ENCODE assay signal across 21 cellular contexts in the genomic region with DNA sequence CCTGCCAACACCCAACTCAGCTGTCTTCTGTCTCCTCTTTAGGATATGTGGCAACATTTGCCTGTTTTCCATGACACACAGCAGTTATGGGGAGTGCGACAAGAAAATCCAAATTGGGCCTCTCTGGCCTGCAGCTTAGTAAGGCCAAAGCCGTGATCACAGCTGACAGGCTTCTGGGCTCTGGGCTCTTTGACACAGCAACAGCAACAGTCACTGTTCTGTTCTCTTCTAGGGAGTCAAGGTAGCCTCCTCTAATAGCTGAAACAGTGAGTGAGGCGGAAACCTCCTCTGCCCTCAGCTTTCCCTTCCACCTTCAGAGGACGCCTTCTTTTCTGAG. TPM values are rescaled to one million over a fixed set of nuclear protein-coding genes. Genes with fewer than 3 reads are reported as not detected.
"Had no signal": no experiment of that assay in that cellular context is flagged by ENCODE, and none has a peak within 500 bp of the region (broad histone marks: within the 10 kb centered on the region; RNA-seq: fewer than 3 reads in every experiment).

No MANE protein-coding gene starts in this region.

- H3K27ac ChIP-seq: adrenal gland, colonic mucosa, foreskin keratinocyte, parathyroid adenoma, thoracic aorta, VCaP had no signal

- H3K27ac Mint-ChIP-seq: activated CD4-positive, alpha-beta memory T cell treated with anti-CD3 and anti-CD28 coated beads, Interleukin-2, amount 10 ng/mL, durations not matched to agents 7 days and 5 days; activated T-cell treated with anti-CD3 and anti-CD28 coated beads, Interleukin-2, amount 50 U/mL, for 24 hours; naive thymus-derived CD4-positive, alpha-beta T cell; stimulated activated naive CD8-positive, alpha-beta T cell treated with anti-CD3 and anti-CD28 coated beads, Interleukin-15, Interleukin-2, amounts not matched to agents 100 ng/mL and 50 ng/mL, for 24 hours had no signal

- H3K4me3 ChIP-seq: adrenal gland, colonic mucosa, esophagus squamous epithelium, mucosa of descending colon, thoracic aorta had no signal

- H3K9me3 Mint-ChIP-seq: activated CD4-positive, alpha-beta memory T cell treated with anti-CD3 and anti-CD28 coated beads, Interleukin-2, amount 10 ng/mL, durations not matched to agents 7 days and 5 days; activated T-cell treated with anti-CD3 and anti-CD28 coated beads, Interleukin-2, amount 50 U/mL, for 24 hours; naive thymus-derived CD4-positive, alpha-beta T cell; stimulated activated naive CD8-positive, alpha-beta T cell treated with anti-CD3 and anti-CD28 coated beads, Interleukin-15, Interleukin-2, amounts not matched to agents 100 ng/mL and 50 ng/mL, for 24 hours had no signal

- H3K36me3 ChIP-seq: adrenal gland, colonic mucosa, esophagus squamous epithelium, thoracic aorta had no signal

- H3K9me3 ChIP-seq: adrenal gland, colonic mucosa, esophagus squamous epithelium, mucosa of descending colon, thoracic aorta had no signal

- DNase-seq: activated CD4-positive, alpha-beta memory T cell treated with anti-CD3 and anti-CD28 coated beads, Interleukin-2, amount 10 ng/mL, durations not matched to agents 7 days and 5 days; activated naive CD4-positive, alpha-beta T cell treated with anti-CD3 and anti-CD28 coated beads, Interleukin-2, amount 50 U/mL, for 16 hours; activated T-cell treated with anti-CD3 and anti-CD28 coated beads, Interleukin-2, amount 50 U/mL, for 24 hours; adrenal gland; central memory CD4-positive, alpha-beta T cell; colonic mucosa; effector CD4-positive, alpha-beta T cell; esophagus squamous epithelium; head of caudate nucleus; mucosa of descending colon; naive thymus-derived CD4-positive, alpha-beta T cell; retina; small intestine; stimulated activated CD4-positive, alpha-beta T cell treated with anti-CD3 and anti-CD28 coated beads, Interleukin-4, amount 100 ng/mL, for 4 hours; stimulated activated CD8-positive, alpha-beta memory T cell treated with anti-CD3 and anti-CD28 coated beads, Interleukin-4, amount 100 ng/mL, for 48 hours had no signal

- H3K4me1 Mint-ChIP-seq: activated CD4-positive, alpha-beta memory T cell treated with anti-CD3 and anti-CD28 coated beads, Interleukin-2, amount 10 ng/mL, durations not matched to agents 7 days and 5 days; naive thymus-derived CD4-positive, alpha-beta T cell had no signal

- H3K4me1 ChIP-seq: adrenal gland, colonic mucosa, esophagus squamous epithelium, parathyroid adenoma had no signal

- H3K4me3 Mint-ChIP-seq: activated CD4-positive, alpha-beta memory T cell treated with anti-CD3 and anti-CD28 coated beads, Interleukin-2, amount 10 ng/mL, durations not matched to agents 7 days and 5 days; activated T-cell treated with anti-CD3 and anti-CD28 coated beads, Interleukin-2, amount 50 U/mL, for 24 hours; naive thymus-derived CD4-positive, alpha-beta T cell; stimulated activated naive CD8-positive, alpha-beta T cell treated with anti-CD3 and anti-CD28 coated beads, Interleukin-15, Interleukin-2, amounts not matched to agents 100 ng/mL and 50 ng/mL, for 24 hours had no signal

- H3K27me3 Mint-ChIP-seq: activated T-cell treated with anti-CD3 and anti-CD28 coated beads, Interleukin-2, amount 50 U/mL, for 24 hours; stimulated activated naive CD8-positive, alpha-beta T cell treated with anti-CD3 and anti-CD28 coated beads, Interleukin-15, Interleukin-2, amounts not matched to agents 100 ng/mL and 50 ng/mL, for 24 hours had no signal

- H3K27me3 ChIP-seq: adrenal gland, colonic mucosa, esophagus squamous epithelium, foreskin keratinocyte had no signal

- ATAC-seq: naive thymus-derived CD4-positive, alpha-beta T cell had no signal

- H2AFZ ChIP-seq: parathyroid adenoma had no signal

- H3K36me3 Mint-ChIP-seq: naive thymus-derived CD4-positive, alpha-beta T cell had no signal

- H3K9ac ChIP-seq: parathyroid adenoma had no signal

- H3K79me2 ChIP-seq: parathyroid adenoma had no signal

RNA-seq across cellular contexts. Expression of gene CLCA1, which starts 19.0 kb away (rescaled TPM):
- total RNA-seq: activated CD4-positive, alpha-beta memory T cell treated with anti-CD3 and anti-CD28 coated beads, Interleukin-2, amount 10 ng/mL, durations not matched to agents 7 days and 5 days; esophagus squamous epithelium; foreskin keratinocyte; naive thymus-derived CD4-positive, alpha-beta T cell; T-helper 1 cell treated with Interleukin-12 subunit alpha and Interleukin-12 subunit beta and Interleukin-4 antibody, amounts not matched to agents 30 ng/mL and 1 ng/mL, for 36 hours; thoracic aorta had no signal
- polyA plus RNA-seq: foreskin keratinocyte; naive thymus-derived CD4-positive, alpha-beta T cell had no signal

RNA-seq across cellular contexts. Expression of gene CLCA4, which starts 59.1 kb away (rescaled TPM):
- total RNA-seq: activated CD4-positive, alpha-beta memory T cell treated with anti-CD3 and anti-CD28 coated beads, Interleukin-2, amount 10 ng/mL, durations not matched to agents 7 days and 5 days; foreskin keratinocyte; naive thymus-derived CD4-positive, alpha-beta T cell; T-helper 1 cell treated with Interleukin-12 subunit alpha and Interleukin-12 subunit beta and Interleukin-4 antibody, amounts not matched to agents 30 ng/mL and 1 ng/mL, for 36 hours; thoracic aorta had no signal
- polyA plus RNA-seq: naive thymus-derived CD4-positive, alpha-beta T cell had no signal
